Comparison of ENCODE assay signal across 1 cellular context in genomic region chr10:6665847-6666246, GRCh38.
TF ChIP-seq lines count a peak whose summit lies in the region.

No MANE protein-coding gene starts in this region.

TF ChIP-seq in K562, 482 proteins besides CTCF, POLR2A, EP300 and RAD21:
- TF ChIP-seq GATA2 (CRISPR knock-in tag; IDR thresholded peaks at IDR 0.05) (peak; percentile 69), IRF1 (CRISPR knock-in tag; IDR thresholded peaks at IDR 0.05; ENCODE audit: borderline replicate concordance) (no peak)
